14 cellular contexts compared by ENCODE assay signal in the genomic region with DNA sequence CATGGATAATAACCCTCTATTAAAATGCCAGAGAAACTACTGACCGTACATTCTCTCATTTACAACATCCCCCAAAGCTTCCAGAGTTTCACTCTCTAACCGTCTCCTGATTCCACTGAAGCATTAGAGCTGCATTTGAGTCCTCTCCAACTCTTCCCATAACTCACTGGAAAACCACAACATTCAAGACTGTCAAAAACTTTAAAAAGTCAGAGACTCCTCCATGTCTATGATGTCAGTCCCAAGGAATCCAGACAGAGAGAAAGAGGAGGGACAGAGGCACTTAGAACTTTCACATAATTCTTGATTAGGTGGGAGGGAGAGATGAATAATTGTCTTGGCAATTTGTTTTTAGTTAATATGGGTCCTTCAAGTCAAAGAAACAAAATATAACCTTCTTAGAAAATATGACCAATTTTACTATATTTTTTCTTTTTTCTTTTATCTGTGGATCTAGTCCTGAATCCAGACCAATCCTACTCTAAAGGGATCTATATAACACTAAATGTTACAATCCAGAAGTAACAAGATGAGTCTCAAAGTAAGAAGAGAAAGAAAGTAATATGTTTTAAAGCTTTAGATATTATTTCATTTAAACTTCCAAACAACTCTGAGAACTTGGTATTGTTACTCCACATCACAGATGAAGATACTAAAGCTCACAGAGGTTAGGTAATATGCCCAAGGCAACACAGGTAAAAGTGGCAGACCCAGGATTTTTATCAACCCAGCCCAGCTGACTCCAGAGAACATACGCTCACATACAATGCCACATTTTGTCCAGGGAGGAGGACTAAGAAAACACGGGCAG. TPM values are rescaled to one million over a fixed set of nuclear protein-coding genes. Genes with fewer than 3 reads are reported as not detected.
DNase-seq lines count a peak whose midpoint lies in the region; ATAC-seq and TF ChIP-seq lines count a peak whose summit lies in the region.
"Had no signal": no experiment of that assay in that cellular context is flagged by ENCODE, and none has a peak within 500 bp of the region (broad histone marks: within the 10 kb centered on the region; RNA-seq: fewer than 3 reads in every experiment).

No MANE protein-coding gene starts in this region.

- ATAC-seq in RWPE2 (ENCODE audit: low read depth), result peak; percentile 52; the same call in 1 of the 3 replicates
- ATAC-seq in GM21825 (IDR thresholded peaks at IDR 0.05; ENCODE audit: unreplicated experiment), result no peak
- ATAC-seq: activated naive CD4-positive, alpha-beta T cell treated with anti-CD3 and anti-CD28 coated beads, Interleukin-2, amount 50 U/mL, for 72 hours had no signal

- peak overlapping the region; percentile 0 for H3K27ac Mint-ChIP-seq in progenitor cell of endocrine pancreas
- H3K27ac Mint-ChIP-seq in activated T-cell treated with anti-CD3 and anti-CD28 coated beads, Interleukin-2, amount 50 U/mL, for 24 hours, result no peak overlapping the region
- H3K27ac Mint-ChIP-seq: activated naive CD4-positive, alpha-beta T cell treated with anti-CD3 and anti-CD28 coated beads, Interleukin-2, amount 50 U/mL, for 72 hours had no signal

- peak overlapping the region; percentile 9 for H3K27ac ChIP-seq in RWPE2 (ENCODE audit: poor library complexity, severe bottlenecking)
- H3K27ac ChIP-seq in prostate gland, result no peak overlapping the region

- H3K4me1 Mint-ChIP-seq in progenitor cell of endocrine pancreas (ENCODE audit: low read depth), result peaks cover 19% of the 10 kb centered on the region
- peaks cover 8% of the 10 kb centered on the region for H3K4me1 Mint-ChIP-seq in activated T-cell treated with anti-CD3 and anti-CD28 coated beads, Interleukin-2, amount 50 U/mL, for 24 hours (ENCODE audit: low read depth)

- H3K36me3 ChIP-seq in RWPE2 (ENCODE audit: low read depth) (peaks cover 8% of the 10 kb centered on the region; the same call in 1 of the 2 replicates), prostate gland (no peaks in the 10 kb centered on the region)
- H3K36me3 ChIP-seq: HAP-1 had no signal

- 57% methylated on average over 4 of the region's 4 CpGs for WGBS in prostate gland

- intact Hi-C loops in prostate gland (cut with DNase I), result no loop called here

- H3K9me3 Mint-ChIP-seq in progenitor cell of endocrine pancreas (ENCODE audit: low read depth), result no peaks in the 10 kb centered on the region
- no peaks in the 10 kb centered on the region for H3K9me3 Mint-ChIP-seq in activated T-cell treated with anti-CD3 and anti-CD28 coated beads, Interleukin-2, amount 50 U/mL, for 24 hours
- H3K9me3 Mint-ChIP-seq: activated naive CD4-positive, alpha-beta T cell treated with anti-CD3 and anti-CD28 coated beads, Interleukin-2, amount 50 U/mL, for 72 hours had no signal

- H3K27me3 Mint-ChIP-seq in progenitor cell of endocrine pancreas, result no peaks in the 10 kb centered on the region
- H3K27me3 Mint-ChIP-seq in activated T-cell treated with anti-CD3 and anti-CD28 coated beads, Interleukin-2, amount 50 U/mL, for 24 hours, result no peaks in the 10 kb centered on the region

- H3K4me3 ChIP-seq in AG10803 (ENCODE audit: low read length) (peak overlapping the region; percentile 5), RWPE2 (ENCODE audit: severe bottlenecking) (no peak overlapping the region), prostate gland (no peak overlapping the region)
- H3K4me3 ChIP-seq: HAP-1 had no signal

- no peak for TF ChIP-seq POLR2A in prostate gland (IDR thresholded peaks at IDR 0.05)

- no peaks in the 10 kb centered on the region for H3K4me1 ChIP-seq in RWPE2 (ENCODE audit: insufficient read depth, poor library complexity, severe bottlenecking)
- peaks cover 6% of the 10 kb centered on the region for H3K4me1 ChIP-seq in prostate gland (replicated peaks)
- H3K4me1 ChIP-seq: HAP-1 had no signal

- H3K9me3 ChIP-seq in RWPE2 (ENCODE audit: severe bottlenecking) (no peaks in the 10 kb centered on the region), prostate gland (no peaks in the 10 kb centered on the region)
- H3K9me3 ChIP-seq: HAP-1 had no signal

- H3K4me3 Mint-ChIP-seq in progenitor cell of endocrine pancreas (ENCODE audit: low read depth), result no peak overlapping the region
- H3K4me3 Mint-ChIP-seq in activated T-cell treated with anti-CD3 and anti-CD28 coated beads, Interleukin-2, amount 50 U/mL, for 24 hours, result no peak overlapping the region

- H3K27me3 ChIP-seq in RWPE2 (ENCODE audit: insufficient read depth, poor library complexity, severe bottlenecking), result no peaks in the 10 kb centered on the region
- H3K27me3 ChIP-seq in prostate gland (replicated peaks; ENCODE audit: insufficient read depth), result no peaks in the 10 kb centered on the region

- peak; percentile 92 for DNase-seq in AG10803 (ENCODE audit: low read depth)
- DNase-seq in RWPE2 (ENCODE audit: low spot score), result no peak
- DNase-seq in fibroblast of peridontal ligament (ENCODE audit: extremely low read depth), result peak; percentile 93
- no peak for DNase-seq in progenitor cell of endocrine pancreas (ENCODE audit: low spot score, unreplicated experiment)
- DNase-seq in activated T-cell treated with anti-CD3 and anti-CD28 coated beads, Interleukin-2, amount 50 U/mL, for 24 hours, result no peak
- no peak for DNase-seq in NCI-H524 treated with DMSO at 0.1 percent for 48 hours (lab: John Stamatoyannopoulos, UW)
- no peak for DNase-seq in prostate gland (ENCODE audit: low spot score)
- DNase-seq: activated CD4-positive, alpha-beta T cell treated with anti-CD3 and anti-CD28 coated beads, Interleukin-2, amount 50 U/mL, for 4 hours; COR-L47; erythroblast; NCI-H2107 had no signal

- H3K36me3 Mint-ChIP-seq in progenitor cell of endocrine pancreas (ENCODE audit: insufficient read depth), result peaks cover 2% of the 10 kb centered on the region
- peaks cover 38% of the 10 kb centered on the region for H3K36me3 Mint-ChIP-seq in activated T-cell treated with anti-CD3 and anti-CD28 coated beads, Interleukin-2, amount 50 U/mL, for 24 hours (ENCODE audit: low read depth)

- no peak for TF ChIP-seq CTCF in AG10803 (conservative IDR thresholded peaks at IDR 0.05; ENCODE audit: low read length)
- TF ChIP-seq CTCF in RWPE2 (IDR thresholded peaks at IDR 0.05; ENCODE audit: poor library complexity, severe bottlenecking), result no peak
- no peak for TF ChIP-seq CTCF in progenitor cell of endocrine pancreas (IDR thresholded peaks at IDR 0.05; ENCODE audit: unreplicated experiment)
- no peak for TF ChIP-seq CTCF in prostate gland (IDR thresholded peaks at IDR 0.05)

RNA-seq across cellular contexts. Expression of a gene that starts 23.8 kb away (rescaled TPM):
- total RNA-seq in progenitor cell of endocrine pancreas (29.1 and 30.3 TPM in 2 replicates), prostate gland (10 to 100 TPM; 13.5 to 27.3 TPM)

RNA-seq across cellular contexts. Expression of a gene that starts 50.0 kb away (rescaled TPM):
- 8.5 and 10.6 TPM in 2 replicates for total RNA-seq in progenitor cell of endocrine pancreas
- 10 to 100 TPM in 1 of 2 donors, 1 to 10 TPM in 1; 2.6 to 25.5 TPM for total RNA-seq in prostate gland

RNA-seq across cellular contexts. Expression of a gene that starts 59.1 kb away (rescaled TPM):
- total RNA-seq in progenitor cell of endocrine pancreas, result 67.5 and 72.8 TPM in 2 replicates
- 10 to 100 TPM; 15.0 to 22.1 TPM for total RNA-seq in prostate gland

Comparison
In these comparisons a context has a peak if more than half of its experiments do, and no peak if none do; other contexts are left out.
1. DNase-seq: peak in AG10803 (single experiment) and fibroblast of peridontal ligament (single experiment); none in RWPE2 (single experiment), progenitor cell of endocrine pancreas (single experiment), activated T-cell treated with anti-CD3 and anti-CD28 coated beads, Interleukin-2, amount 50 U/mL, for 24 hours (single experiment), NCI-H524 treated with DMSO at 0.1 percent for 48 hours (single experiment) and prostate gland (single experiment).